In genomic region chr17:385195-385835, GRCh38 we compare ENCODE assay signal across 8 cellular contexts. TPM values are rescaled to one million over a fixed set of nuclear protein-coding genes. Genes with fewer than 3 reads are reported as not detected.
DNase-seq lines count a peak whose midpoint lies in the region; ATAC-seq and TF ChIP-seq lines count a peak whose summit lies in the region.

No MANE protein-coding gene starts in this region.

- H3K9me2 ChIP-seq in OCI-LY7 (ENCODE audit: insufficient read depth, low read length), result no peaks in the 10 kb centered on the region

- peaks cover 12% of the 10 kb centered on the region for H3K27me3 Mint-ChIP-seq in MCF 10A (ENCODE audit: insufficient read depth, unreplicated experiment)

- no peak overlapping the region for H3K27ac Mint-ChIP-seq in MCF 10A (ENCODE audit: low read depth, unreplicated experiment)

- H3K9me3 Mint-ChIP-seq in MCF 10A (ENCODE audit: unreplicated experiment), result no peaks in the 10 kb centered on the region

- no CpG with 5 or more reads among the region's 69 CpGs for WGBS in suprapubic skin

- H3K4me3 Mint-ChIP-seq in MCF 10A (ENCODE audit: unreplicated experiment), result peak overlapping the region; percentile 46

- POLR2A ChIA-PET in OCI-LY7 (lab: Charles Lee) (no interaction called here), MCF 10A (lab: Yijun Ruan, JAX) (no interaction called here)

- H3K4me1 ChIP-seq in OCI-LY7 (ENCODE audit: insufficient read depth, low read length, poor library complexity, severe bottlenecking) (peaks cover 5% of the 10 kb centered on the region), suprapubic skin (peaks cover 16% of the 10 kb centered on the region)

- peak overlapping the region; percentile 68 for H3K4me2 ChIP-seq in OCI-LY7 (ENCODE audit: low read length)

- TF ChIP-seq EP300 in suprapubic skin (IDR thresholded peaks at IDR 0.05), result no peak

- DNase-seq in OCI-LY7 (ENCODE audit: low spot score), result peak; percentile 20
- DNase-seq in MCF 10A (ENCODE audit: unreplicated experiment), result peak; percentile 25
- DNase-seq in left kidney (ENCODE audit: low read depth, low spot score), result peak; percentile 79
- DNase-seq in suprapubic skin (ENCODE audit: low spot score in 2 of 2), result peak in 1 of 2 donors; percentile 74
- no peak for DNase-seq in NCI-H345 treated with DMSO at 0.1 percent for 48 hours (lab: John Stamatoyannopoulos, UW; ENCODE audit: unreplicated experiment)
- DNase-seq in hippocampal formation (lab: John Stamatoyannopoulos, UW), result no peak

- no peaks in the 10 kb centered on the region for H3K4me1 Mint-ChIP-seq in MCF 10A (ENCODE audit: insufficient read depth, unreplicated experiment)

- no peaks in the 10 kb centered on the region for H3K27me3 ChIP-seq in suprapubic skin

- H3K36me3 Mint-ChIP-seq in MCF 10A (ENCODE audit: insufficient read depth, unreplicated experiment), result peaks cover 6% of the 10 kb centered on the region

- BruUV-seq in OCI-LY7 (replicated peaks; lab: Mats Ljungman, UMichigan), result no TSS peak
- no TSS peak for BruUV-seq in MCF 10A (replicated peaks; lab: Mats Ljungman, UMichigan)

- H3K36me3 ChIP-seq in OCI-LY7 (ENCODE audit: insufficient read depth, low read length), result no peaks in the 10 kb centered on the region
- no peaks in the 10 kb centered on the region for H3K36me3 ChIP-seq in suprapubic skin

- no peak for ATAC-seq in GM18519 (IDR thresholded peaks at IDR 0.05; ENCODE audit: low FRiP score, unreplicated experiment)

- no peak overlapping the region for H3K27ac ChIP-seq in OCI-LY7 (ENCODE audit: low read depth, low read length, poor library complexity, severe bottlenecking)
- H3K27ac ChIP-seq in suprapubic skin, result peak overlapping the region; percentile 63

- CTCF ChIA-PET in OCI-LY7 (lab: Charles Lee; ENCODE audit: unreplicated experiment), result no interaction called here
- CTCF ChIA-PET in MCF 10A (lab: Yijun Ruan, JAX), result interaction anchor here (0.6 to 2.0 kb wide), 7 partner anchors 8 to 240 kb away, joined by 3 to 15 read pairs (median 5); no protein-coding TSS in a partner anchor

- TF ChIP-seq POLR2A in suprapubic skin (IDR thresholded peaks at IDR 0.05), result no peak

- 0 out of 2 replicates have a peak overlapping the region, but pooled peaks have one; percentile 46 for H2AFZ ChIP-seq in OCI-LY7 (ENCODE audit: low read length)

- H3K4me3 ChIP-seq in GM08714 (ENCODE audit: low read length) (peak overlapping the region; percentile 37; the same call in 1 of the 2 replicates), OCI-LY7 (ENCODE audit: low read depth, low read length, poor library complexity, severe bottlenecking) (peak overlapping the region; percentile 66), suprapubic skin (peak overlapping the region; percentile 67)

- H3K9me3 ChIP-seq in OCI-LY7 (ENCODE audit: low read length), result no peaks in the 10 kb centered on the region
- no peaks in the 10 kb centered on the region for H3K9me3 ChIP-seq in suprapubic skin

- H4K20me1 ChIP-seq in OCI-LY7 (ENCODE audit: insufficient read depth, low read length), result no peaks in the 10 kb centered on the region

- intact Hi-C loops in OCI-LY7 (cut with micrococcal nuclease; ENCODE audit: unreplicated experiment), result no loop called here
- intact Hi-C loops in MCF 10A (cut with micrococcal nuclease), result no loop called here

- TF ChIP-seq CTCF in OCI-LY7 (conservative IDR thresholded peaks at IDR 0.05; ENCODE audit: low read length), result no peak
- no peak for TF ChIP-seq CTCF in MCF 10A (IDR thresholded peaks at IDR 0.05; ENCODE audit: unreplicated experiment)
- TF ChIP-seq CTCF in suprapubic skin (IDR thresholded peaks at IDR 0.05), result no peak

- H3K79me2 ChIP-seq in OCI-LY7 (ENCODE audit: insufficient read depth, low read depth, low read length), result no peaks in the 10 kb centered on the region

RNA-seq across cellular contexts. Expression of gene RPH3AL, which starts 32.7 kb away (rescaled TPM):
- total RNA-seq in OCI-LY7 (2014; rRNA removed; shearing (Covaris generic)), result 1.0 and 5.9 TPM in 2 replicates
- total RNA-seq in OCI-LY7 (2022) (2.0 and 2.2 TPM in 2 replicates), MCF 10A (2022) (0.89 and 1.6 TPM in 2 replicates), suprapubic skin (10 to 100 TPM in 2 of 4 donors, 1 to 10 TPM in 2; 1.7 to 39.5 (median 10.9) TPM)

Comparison
In these comparisons a context has a peak if more than half of its experiments do, and no peak if none do; other contexts are left out.
1. DNase-seq: peak in OCI-LY7 (single experiment), MCF 10A (single experiment) and left kidney (single experiment); none in NCI-H345 treated with DMSO at 0.1 percent for 48 hours (single experiment) and hippocampal formation (0 of 2).
2. Peak in every context shown above with its lines, with median percentiles within 50 percentile points of each other: H3K4me3 ChIP-seq.